9 cellular contexts compared by ENCODE assay signal in genomic region chr2:58047969-58048368, GRCh38. TPM values are rescaled to one million over a fixed set of nuclear protein-coding genes. Genes with fewer than 3 reads are reported as not detected.
DNase-seq lines count a peak whose midpoint lies in the region; ATAC-seq and TF ChIP-seq lines count a peak whose summit lies in the region.
"Had no signal": no experiment of that assay in that cellular context is flagged by ENCODE, and none has a peak within 500 bp of the region (broad histone marks: within the 10 kb centered on the region; RNA-seq: fewer than 3 reads in every experiment).

No MANE protein-coding gene starts in this region.

- no peak overlapping the region for H2BK12ac ChIP-seq in trophoblast cell (ENCODE audit: low read length)

- H3K14ac ChIP-seq in trophoblast cell (ENCODE audit: low read length): no peak overlapping the region

- H3K4ac ChIP-seq in trophoblast cell (ENCODE audit: low read depth, low read length): peak overlapping the region; percentile 55

- no peak overlapping the region for H4K12ac ChIP-seq in trophoblast cell (ENCODE audit: low read depth, low read length)

- no peak overlapping the region for H3K4me2 ChIP-seq in trophoblast cell (ENCODE audit: low read length)

- H3K9me3 ChIP-seq in trophoblast cell (ENCODE audit: insufficient read depth, low read depth, low read length) (no peaks in the 10 kb centered on the region), aorta (ENCODE audit: control insufficient read depth, low read length) (no peaks in the 10 kb centered on the region)
- H3K9me3 ChIP-seq: gastroesophageal sphincter, prostate gland had no signal

- DNase-seq in NB4 (ENCODE audit: low read depth) (no peak), coronary artery (ENCODE audit: low spot score) (no peak), trophoblast cell (no peak), aorta (no peak), UCSD-AML1 (lab: John Stamatoyannopoulos, UW; ENCODE audit: unreplicated experiment) (no peak)

- no peak overlapping the region for H3K9ac ChIP-seq in trophoblast cell (ENCODE audit: low read length)

- WGBS in trophoblast cell (ENCODE audit: extremely low coverage, insufficient coverage, insufficient read length): no CpG with 5 or more reads among the region's 3 CpGs
- WGBS in aorta, 2 donors: 41 to 46% methylated on average over 3 of the region's 3 CpGs

- H2BK5ac ChIP-seq in trophoblast cell (ENCODE audit: low read depth, low read length, poor library complexity): no peak overlapping the region

- no peak overlapping the region for H3K18ac ChIP-seq in trophoblast cell (ENCODE audit: low read length)

- no peak overlapping the region for H3K23ac ChIP-seq in trophoblast cell (ENCODE audit: low read length)

- H3K36me3 ChIP-seq in trophoblast cell (ENCODE audit: control insufficient read depth in 1 of 2, insufficient read depth in 2 of 2, low read length in 2 of 2) (no peaks in the 10 kb centered on the region), aorta (ENCODE audit: control insufficient read depth in 1 of 2, insufficient read depth in 2 of 2, low read length in 1 of 2) (no peaks in the 10 kb centered on the region)
- H3K36me3 ChIP-seq: prostate gland had no signal

- H4K8ac ChIP-seq in trophoblast cell (ENCODE audit: low read depth, low read length): no peak overlapping the region

- no peak overlapping the region for H4K91ac ChIP-seq in trophoblast cell (ENCODE audit: low read depth, low read length)

- H2AK5ac ChIP-seq in trophoblast cell (ENCODE audit: low read length): no peak overlapping the region

- peaks cover 10% of the 10 kb centered on the region for H3K79me1 ChIP-seq in trophoblast cell (ENCODE audit: low read length)

- ATAC-seq in aorta (ENCODE audit: low FRiP score) (no peak), HG03342 (IDR thresholded peaks at IDR 0.05; ENCODE audit: unreplicated experiment) (no peak)

- TF ChIP-seq CTCF in NB4 (IDR thresholded peaks at IDR 0.05; ENCODE audit: low read depth, low read length) (no peak), coronary artery (IDR thresholded peaks at IDR 0.05) (no peak)

- H3K4me1 ChIP-seq in trophoblast cell (ENCODE audit: control insufficient read depth in 1 of 2, insufficient read depth in 2 of 2, low read length in 2 of 2) (no peaks in the 10 kb centered on the region), aorta (ENCODE audit: control insufficient read depth in 1 of 2, insufficient read depth in 2 of 2, low read length in 2 of 2) (peaks cover 0 to 3% of the 10 kb centered on the region in 2 donors)
- H3K4me1 ChIP-seq: prostate gland had no signal

- peaks cover 6% of the 10 kb centered on the region for H3K79me2 ChIP-seq in trophoblast cell (ENCODE audit: control insufficient read depth, insufficient read depth, low read length, poor library complexity)

- TF ChIP-seq POLR2A in GM18526 (IDR thresholded peaks at IDR 0.05; ENCODE audit: extremely low read depth, insufficient read length): peak; percentile 7
- no peak for TF ChIP-seq POLR2A in NB4 (IDR thresholded peaks at IDR 0.05; ENCODE audit: extremely low read depth, insufficient read length)

- H2AFZ ChIP-seq in trophoblast cell (ENCODE audit: insufficient read depth, low read length, poor library complexity): no peak overlapping the region

- H3K4me3 ChIP-seq in NB4 (ENCODE audit: low read depth, low read length) (peak overlapping the region; percentile 85), coronary artery (peak overlapping the region; percentile 80), trophoblast cell (ENCODE audit: low read depth, low read length) (no peak overlapping the region), aorta (ENCODE audit: low read length in 2 of 2) (no peak overlapping the region)

- H3K27ac ChIP-seq in coronary artery (no peak overlapping the region), trophoblast cell (ENCODE audit: low read depth, low read length) (no peak overlapping the region), aorta (ENCODE audit: low read depth in 1 of 2, low read length in 2 of 2) (no peak overlapping the region)

- H3K27me3 ChIP-seq in trophoblast cell (ENCODE audit: insufficient read depth, low read length) (no peaks in the 10 kb centered on the region), aorta (ENCODE audit: control insufficient read depth in 1 of 2, insufficient read depth in 2 of 2, low read length in 1 of 2) (no peaks in the 10 kb centered on the region)
- H3K27me3 ChIP-seq: gastroesophageal sphincter had no signal

- intact Hi-C loops in aorta (cut with DNase I): loop anchor here in 1 of 2 donors (10.0 kb wide), 1 partner anchor 197 kb away; the partner anchor contains the start of gene FANCL

- no peak overlapping the region for H2BK120ac ChIP-seq in trophoblast cell (ENCODE audit: insufficient read depth, low read length, poor library complexity)

RNA-seq across cellular contexts. Expression of gene VRK2, which starts 1.4 kb away (rescaled TPM):
- 17.3 and 18.1 TPM in 2 replicates for polyA plus RNA-seq in trophoblast cell (2013)
- 10 to 100 TPM; 21.9 to 22.3 TPM for total RNA-seq in aorta
- polyA plus RNA-seq in aorta: 10 to 100 TPM; 10.1 to 11.2 TPM

Comparison
In these comparisons a context has a peak if more than half of its experiments do, and no peak if none do; other contexts are left out.
1. H3K4me3 ChIP-seq: peak in NB4 (single experiment) and coronary artery (single experiment); none in trophoblast cell (single experiment) and aorta (0 of 2).